ENCODE assay signal across 1 cellular context in genomic region chr12:56334490-56334793, GRCh38.
TF ChIP-seq lines count a peak whose summit lies in the region.

No MANE protein-coding gene starts in this region.

TF ChIP-seq in IMR-90, 13 proteins besides CTCF, POLR2A, EP300 and RAD21 (continued from another document):
- no peak for TF ChIP-seq CEBPB (IDR thresholded peaks at IDR 0.05; ENCODE audit: low read depth, low read length)
- TF ChIP-seq MAZ (IDR thresholded peaks at IDR 0.05; ENCODE audit: borderline replicate concordance, low read depth, low read length): no peak
- TF ChIP-seq SMC3 (IDR thresholded peaks at IDR 0.05; ENCODE audit: low read depth, low read length): no peak
- TF ChIP-seq RFX5 (IDR thresholded peaks at IDR 0.05; ENCODE audit: low read depth, low read length): no peak
